ENCODE assay signal across 20 cellular contexts in the genomic region with DNA sequence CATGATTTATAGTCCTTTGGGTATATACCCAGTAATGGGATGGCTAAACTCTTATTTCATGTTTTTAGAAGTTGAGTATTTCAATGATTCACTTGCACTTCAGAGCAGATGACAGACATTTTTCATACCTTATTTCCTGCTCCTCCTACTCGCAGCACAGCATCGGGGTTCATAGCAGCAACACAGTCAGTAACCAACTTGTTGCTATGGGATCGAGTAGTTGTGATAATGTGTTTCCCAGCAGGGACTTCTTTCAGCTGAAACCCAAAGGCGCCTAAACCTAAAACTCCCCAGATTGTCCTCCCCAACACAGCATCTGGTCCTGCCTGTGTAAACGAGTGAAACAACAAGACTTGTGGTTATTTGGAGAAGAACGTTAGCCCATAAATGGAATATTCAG. TPM values are rescaled to one million over a fixed set of nuclear protein-coding genes. Genes with fewer than 3 reads are reported as not detected.
DNase-seq lines count a peak whose midpoint lies in the region; ATAC-seq, FAIRE-seq and TF ChIP-seq lines count a peak whose summit lies in the region.
"Had no signal": no experiment of that assay in that cellular context is flagged by ENCODE, and none has a peak within 500 bp of the region (broad histone marks: within the 10 kb centered on the region; RNA-seq: fewer than 3 reads in every experiment).

No MANE protein-coding gene starts in this region.

- WGBS in H1 (ENCODE audit: extremely low coverage in 1 of 2, insufficient coverage in 1 of 2, insufficient read length in 1 of 2, insufficient replicate concordance in 2 of 2, low coverage in 1 of 2, low lambda C conversion rate in 2 of 2, missing lambda C conversion rate in 1 of 2), 2 experiments = 88% methylated on average over 6 of the region's 6 CpGs; no CpG with 5 or more reads in 1 of the 2 experiments

- no peak for TF ChIP-seq EP300 in H1 (IDR thresholded peaks at IDR 0.05; ENCODE audit: borderline replicate concordance in 1 of 2, low read depth in 2 of 2, low read length in 2 of 2)

- TF ChIP-seq RAD21 in H1 (IDR thresholded peaks at IDR 0.05 in 1 of 2, conservative IDR thresholded peaks at IDR 0.05 in 1 of 2; ENCODE audit: low read depth in 2 of 2, low read length in 2 of 2) = no peak

- no peak overlapping the region for H3K18ac ChIP-seq in H1 (ENCODE audit: extremely low read depth, low read length)

- no peak for ATAC-seq in GM19023 (IDR thresholded peaks at IDR 0.05; ENCODE audit: unreplicated experiment)
- ATAC-seq: A549 had no signal

- no peak for TF ChIP-seq POLR2A in H1 (IDR thresholded peaks at IDR 0.05; ENCODE audit: control extremely low read depth in 1 of 2, low read depth in 2 of 2, low read length in 2 of 2)

- H2BK12ac ChIP-seq in H1 (ENCODE audit: low read depth, low read length) = no peak overlapping the region

- no peaks in the 10 kb centered on the region for H4K20me1 ChIP-seq in H1 (replicated peaks in 1 of 2; ENCODE audit: control insufficient read depth in 1 of 2, insufficient read depth in 2 of 2, low read length in 2 of 2)
- H4K20me1 ChIP-seq: BLaER1 had no signal

- H3K4me2 ChIP-seq in H1 (ENCODE audit: insufficient read depth in 1 of 2, low read depth in 2 of 2, low read length in 2 of 2) = no peak overlapping the region
- H3K4me2 ChIP-seq: A549, BLaER1 had no signal

- H3K4me1 ChIP-seq in HEK293 (ENCODE audit: control insufficient read depth, insufficient read depth, low read length) (no peaks in the 10 kb centered on the region), H1 (replicated peaks in 1 of 4; ENCODE audit: control insufficient read depth in 3 of 4, insufficient read depth in 4 of 4, low read length in 3 of 4) (0 out of 7 replicates have a peak, but pooled peaks cover 0 to 3% (median 0%) of the 10 kb centered on the region in 4 experiments)
- H3K4me1 ChIP-seq: A549, BE2C, BLaER1 had no signal

- H4K5ac ChIP-seq in H1 (ENCODE audit: insufficient read length, low read depth, low read length) = no peak overlapping the region

- no peak overlapping the region for H3K23ac ChIP-seq in H1 (ENCODE audit: insufficient read length)

- DNase-seq in Ammon's horn (ENCODE audit: low spot score) (peak; percentile 72), H1 (ENCODE audit: low read depth in 1 of 2, low spot score in 2 of 2) (no peak), SKM-1 (lab: John Stamatoyannopoulos, UW; ENCODE audit: unreplicated experiment) (no peak), NCI-H69 (lab: John Stamatoyannopoulos, UW) (no peak)
- DNase-seq: AML-193; BE2C; C1 segment of cervical spinal cord; CD4-positive, alpha-beta memory T cell; CD4-positive, CD25-positive, alpha-beta regulatory T cell; CD8-positive, alpha-beta memory T cell; COR-L47; DMS79 treated with DMSO at 0.1 percent for 48 hours; GF-D8 had no signal

- CTCF ChIA-PET in HEK293 (lab: Yijun Ruan, JAX) (no interaction called here), H1 (lab: Charles Lee; ENCODE audit: partially characterized antibody) (no interaction called here)

- H3K4me3 ChIP-seq in HEK293 (ENCODE audit: low read depth, low read length) = no peak overlapping the region
- no peak overlapping the region for H3K4me3 ChIP-seq in H1 (ENCODE audit: extremely low read depth in 1 of 4, insufficient read depth in 2 of 4, low read depth in 3 of 4, low read length in 4 of 4)
- H3K4me3 ChIP-seq: A549, BLaER1 had no signal

- H2BK5ac ChIP-seq in H1 (ENCODE audit: low read depth, low read length) = no peak overlapping the region

- no peak for FAIRE-seq in H1 (lab: Jason Lieb, UNC)
- FAIRE-seq: A549, G401.6, GM12891 had no signal

- no peak overlapping the region for H2BK20ac ChIP-seq in H1 (ENCODE audit: low read length)

- H3K79me2 ChIP-seq in H1 (ENCODE audit: control insufficient read depth in 1 of 2, insufficient read depth in 2 of 2, low read length in 2 of 2) = no peaks in the 10 kb centered on the region

- H3K9me3 ChIP-seq in HEK293 (ENCODE audit: control insufficient read depth, insufficient read depth, low read depth, low read length) = no peaks in the 10 kb centered on the region
- no peaks in the 10 kb centered on the region for H3K9me3 ChIP-seq in H1 (ENCODE audit: insufficient read depth in 2 of 2, low read depth in 1 of 2, low read length in 1 of 2)
- H3K9me3 ChIP-seq: A549, BE2C, BLaER1 had no signal

- no peak overlapping the region for H3K27ac ChIP-seq in HEK293 (ENCODE audit: extremely low read depth, low read depth, low read length)
- H3K27ac ChIP-seq in H1 (ENCODE audit: low read depth, low read length) = no peak overlapping the region
- H3K27ac ChIP-seq: 22Rv1, A549, BLaER1 had no signal

- H3K79me1 ChIP-seq in H1 (ENCODE audit: low read depth, low read length) = no peaks in the 10 kb centered on the region

- H3K23me2 ChIP-seq in H1 (ENCODE audit: low read depth, low read length) = no peaks in the 10 kb centered on the region

- POLR2A ChIA-PET in HEK293 (lab: Yijun Ruan, JAX) (no interaction called here), H1 (lab: Charles Lee; ENCODE audit: partially characterized antibody) (no interaction called here)

- peak overlapping the region; percentile 9; the same call in 1 of the 2 replicates for H2AK5ac ChIP-seq in H1 (ENCODE audit: low read depth, low read length)

- no peak overlapping the region for H4K8ac ChIP-seq in H1 (ENCODE audit: extremely low read depth, insufficient read depth, low read length)

- TF ChIP-seq CTCF in HEK293 (tag by site-specific recombination; IDR thresholded peaks at IDR 0.05) (no peak), H1 (IDR thresholded peaks at IDR 0.05; ENCODE audit: control extremely low read depth in 1 of 3, insufficient read depth in 1 of 3, low read depth in 1 of 3, low read length in 3 of 3) (no peak)

- H3K27me3 ChIP-seq in H1 (replicated peaks in 1 of 4; ENCODE audit: control insufficient read depth in 3 of 4, extremely low read depth in 1 of 4, insufficient read depth in 3 of 4, low read length in 3 of 4) = no peaks in the 10 kb centered on the region
- H3K27me3 ChIP-seq: BE2C, BLaER1 had no signal

- H2BK15ac ChIP-seq in H1 (ENCODE audit: low read length) = no peak overlapping the region

- no peak overlapping the region for H3K56ac ChIP-seq in H1 (replicated peaks; ENCODE audit: insufficient read length, low read depth, low read length)

- H3K36me3 ChIP-seq in HEK293 (ENCODE audit: control insufficient read depth in 2 of 2, insufficient read depth in 1 of 2, low read length in 2 of 2) (peaks cover 25 to 61% of the 10 kb centered on the region in 2 experiments), H1 (ENCODE audit: control insufficient read depth in 2 of 4, insufficient read depth in 4 of 4, low read length in 3 of 4) (peaks cover 0 to 27% (median 1%) of the 10 kb centered on the region in 4 experiments; a peak in 3 of 8 replicates)

- H3K14ac ChIP-seq in H1 (ENCODE audit: insufficient read length) = no peak overlapping the region

- H2AFZ ChIP-seq in H1 (ENCODE audit: low read length) = no peak overlapping the region

- no peak overlapping the region for H3K4ac ChIP-seq in H1 (replicated peaks; ENCODE audit: insufficient read length, low read depth, low read length)

- no peak overlapping the region for H4K91ac ChIP-seq in H1 (replicated peaks; ENCODE audit: insufficient read length, low read length)

- no peak overlapping the region for H2BK120ac ChIP-seq in H1 (replicated peaks; ENCODE audit: low read depth, low read length)

- no peak overlapping the region for H3K9ac ChIP-seq in H1 (replicated peaks in 1 of 4; ENCODE audit: extremely low read depth in 1 of 4, low read depth in 3 of 4, low read length in 3 of 4)
- H3K9ac ChIP-seq: BLaER1 had no signal

TF ChIP-seq in HEK293, 187 proteins besides CTCF, POLR2A, EP300 and RAD21:
- TF ChIP-seq SCRT1 (tag by site-specific recombination; IDR thresholded peaks at IDR 0.05; ENCODE audit: borderline replicate concordance) (0 out of 2 replicates have a peak, but pooled peaks have one; percentile 19), SCRT2 (tag by site-specific recombination; IDR thresholded peaks at IDR 0.05) (peak; percentile 58), ZNF114 (tag by site-specific recombination; IDR thresholded peaks at IDR 0.05) (no peak)

TF ChIP-seq in H1, 55 proteins besides CTCF, POLR2A, EP300 and RAD21 (continues in another document):
- TF ChIP-seq CHD2 (IDR thresholded peaks at IDR 0.05; ENCODE audit: low read length) = no peak
- TF ChIP-seq, protein P1, sequence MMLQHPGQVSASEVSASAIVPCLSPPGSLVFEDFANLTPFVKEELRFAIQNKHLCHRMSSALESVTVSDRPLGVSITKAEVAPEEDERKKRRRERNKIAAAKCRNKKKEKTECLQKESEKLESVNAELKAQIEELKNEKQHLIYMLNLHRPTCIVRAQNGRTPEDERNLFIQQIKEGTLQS (IDR thresholded peaks at IDR 0.05; ENCODE audit: insufficient read depth, low read depth, low read length) = no peak

RNA-seq across cellular contexts. Expression of gene EPRS1, which starts 16.3 kb away (rescaled TPM):
- 169 and 171 TPM in 2 replicates for total RNA-seq in H1 (2021; fragmentation: NEBNext Ultra II Directional; extraction: Animal tissue kit (Norgen Biotek cat#: 25700))
- 21.0 and 38.4 TPM in 2 replicates for polyA plus RNA-seq in H1 (2011; rRNA removed)
- polyA plus RNA-seq in H1 (2011; cell fraction: cytosol; rRNA removed) = 43.8 TPM
- polyA plus RNA-seq in H1 (2011; cell fraction: nucleus; rRNA removed) = 56.7 TPM
- 104 to 172 TPM (median 128 TPM) in 4 replicates for polyA plus RNA-seq in H1 (2012, experiment 1 of 2)
- polyA plus RNA-seq in H1 (2012, experiment 2 of 2) = 4.6 TPM
- polyA plus RNA-seq in H1 (2013, experiment 1 of 2) = 77.3 TPM
- polyA plus RNA-seq in H1 (2013, experiment 2 of 2) = 76.4 TPM
- 99.1 and 116 TPM in 2 replicates for polyA minus RNA-seq in H1 (2011; rRNA and poly(A)+ RNA removed)
- polyA minus RNA-seq in H1 (2011; cell fraction: cytosol; rRNA and poly(A)+ RNA removed) = 74.1 TPM
- 54.4 TPM for polyA minus RNA-seq in H1 (2011; cell fraction: nucleus; rRNA and poly(A)+ RNA removed)

RNA-seq across cellular contexts. Expression of gene BPNT1, which starts 27.0 kb away (rescaled TPM):
- total RNA-seq in H1 (2021; fragmentation: NEBNext Ultra II Directional; extraction: Animal tissue kit (Norgen Biotek cat#: 25700)) = 15.2 and 16.3 TPM in 2 replicates
- 13.0 and 13.2 TPM in 2 replicates for polyA plus RNA-seq in H1 (2011; rRNA removed)
- polyA plus RNA-seq in H1 (2011; cell fraction: cytosol; rRNA removed) = 16.4 TPM
- 8.5 TPM for polyA plus RNA-seq in H1 (2011; cell fraction: nucleus; rRNA removed)
- polyA plus RNA-seq in H1 (2012, experiment 1 of 2) = 14.4 to 23.8 TPM (median 18.0 TPM) in 4 replicates
- 3.5 TPM for polyA plus RNA-seq in H1 (2012, experiment 2 of 2)
- 9.9 TPM for polyA plus RNA-seq in H1 (2013, experiment 1 of 2)
- 10.8 TPM for polyA plus RNA-seq in H1 (2013, experiment 2 of 2)
- polyA minus RNA-seq in H1 (2011; rRNA and poly(A)+ RNA removed) = 60.0 and 70.0 TPM in 2 replicates
- 9.3 TPM for polyA minus RNA-seq in H1 (2011; cell fraction: cytosol; rRNA and poly(A)+ RNA removed)
- 15.6 TPM for polyA minus RNA-seq in H1 (2011; cell fraction: nucleus; rRNA and poly(A)+ RNA removed)

RNA-seq across cellular contexts. Expression of gene IARS2, which starts 31.3 kb away (rescaled TPM):
- 69.1 and 69.8 TPM in 2 replicates for total RNA-seq in H1 (2021; fragmentation: NEBNext Ultra II Directional; extraction: Animal tissue kit (Norgen Biotek cat#: 25700))
- 12.4 and 15.0 TPM in 2 replicates for polyA plus RNA-seq in H1 (2011; rRNA removed)
- 18.4 TPM for polyA plus RNA-seq in H1 (2011; cell fraction: cytosol; rRNA removed)
- polyA plus RNA-seq in H1 (2011; cell fraction: nucleus; rRNA removed) = 24.1 TPM
- polyA plus RNA-seq in H1 (2012, experiment 1 of 2) = 46.2 to 69.4 TPM (median 56.1 TPM) in 4 replicates
- polyA plus RNA-seq in H1 (2012, experiment 2 of 2) = 5.8 TPM
- 65.5 TPM for polyA plus RNA-seq in H1 (2013, experiment 1 of 2)
- 66.1 TPM for polyA plus RNA-seq in H1 (2013, experiment 2 of 2)
- polyA minus RNA-seq in H1 (2011; rRNA and poly(A)+ RNA removed) = 29.1 and 36.7 TPM in 2 replicates
- polyA minus RNA-seq in H1 (2011; cell fraction: cytosol; rRNA and poly(A)+ RNA removed) = 19.0 TPM
- polyA minus RNA-seq in H1 (2011; cell fraction: nucleus; rRNA and poly(A)+ RNA removed) = 33.7 TPM
